ENCODE assay signal across 24 cellular contexts in genomic region chr22:34877506-34877905, GRCh38.
"Had no signal": no experiment of that assay in that cellular context is flagged by ENCODE, and none has a peak within 500 bp of the region (broad histone marks: within the 10 kb centered on the region; RNA-seq: fewer than 3 reads in every experiment).

No MANE protein-coding gene starts in this region.

- H3K4me1 ChIP-seq: gastroesophageal sphincter, lower lobe of right lung, pancreas, psoas muscle, sigmoid colon, transverse colon, uterus had no signal

- H3K27ac ChIP-seq: gastroesophageal sphincter, lower lobe of right lung, pancreas, psoas muscle, sigmoid colon, transverse colon, uterus, VCaP had no signal

- H3K36me3 ChIP-seq: gastroesophageal sphincter, lower lobe of right lung, pancreas, sigmoid colon, transverse colon, uterus had no signal

- H3K9me3 ChIP-seq: gastroesophageal sphincter, lower lobe of right lung, mucosa of descending colon, pancreas, psoas muscle, sigmoid colon, transverse colon, uterus had no signal

- H3K36me3 Mint-ChIP-seq: activated naive CD4-positive, alpha-beta T cell treated with anti-CD3 and anti-CD28 coated beads, Interleukin-2, amount 50 U/mL, for 72 hours had no signal

- ATAC-seq: activated naive CD4-positive, alpha-beta T cell treated with anti-CD3 and anti-CD28 coated beads, Interleukin-2, amount 50 U/mL, for 72 hours; activated T-cell treated with anti-CD3 and anti-CD28 coated beads, Interleukin-2, amount 50 U/mL, for 72 hours; gastroesophageal sphincter; left lobe of liver; lower lobe of right lung; mucosa of descending colon; psoas muscle had no signal

- H3K9me3 Mint-ChIP-seq: activated naive CD4-positive, alpha-beta T cell treated with anti-CD3 and anti-CD28 coated beads, Interleukin-2, amount 50 U/mL, for 72 hours; nephron had no signal

- H3K27me3 ChIP-seq: pancreas, sigmoid colon, transverse colon, uterus had no signal

- H3K4me3 ChIP-seq: gastroesophageal sphincter, lower lobe of right lung, mucosa of descending colon, pancreas, psoas muscle, sigmoid colon, transverse colon, uterus had no signal

- H3K4me3 Mint-ChIP-seq: activated T-cell treated with anti-CD3 and anti-CD28 coated beads, Interleukin-2, amount 50 U/mL, for 72 hours; nephron had no signal

- DNase-seq: activated CD4-positive, alpha-beta T cell treated with anti-CD3 and anti-CD28 coated beads for 4 hours; activated CD4-positive, alpha-beta T cell treated with anti-CD3 and anti-CD28 coated beads, Interleukin-2, amount 50 U/mL, for 4 hours; activated naive CD4-positive, alpha-beta T cell; activated T-cell treated with anti-CD3 and anti-CD28 coated beads for 4 hours; activated T-cell treated with anti-CD3 and anti-CD28 coated beads, Interleukin-2, amount 50 U/mL, for 72 hours; aorta; head of caudate nucleus; hippocampal formation; kidney; lower lobe of right lung; mucosa of descending colon; pancreas; psoas muscle; sigmoid colon; stimulated activated CD4-positive, alpha-beta T cell treated with anti-CD3 and anti-CD28 coated beads, Interleukin-15, amount 100 ng/mL, for 24 hours; stimulated activated CD4-positive, alpha-beta T cell treated with anti-CD3 and anti-CD28 coated beads, Interleukin-2, amount 100 ng/mL, for 24 hours; stimulated activated naive CD4-positive, alpha-beta T cell; transverse colon; uterus had no signal

- H3K27ac Mint-ChIP-seq: activated naive CD4-positive, alpha-beta T cell treated with anti-CD3 and anti-CD28 coated beads, Interleukin-2, amount 50 U/mL, for 72 hours; activated T-cell treated with anti-CD3 and anti-CD28 coated beads, Interleukin-2, amount 50 U/mL, for 72 hours; nephron had no signal
